In the genomic region with DNA sequence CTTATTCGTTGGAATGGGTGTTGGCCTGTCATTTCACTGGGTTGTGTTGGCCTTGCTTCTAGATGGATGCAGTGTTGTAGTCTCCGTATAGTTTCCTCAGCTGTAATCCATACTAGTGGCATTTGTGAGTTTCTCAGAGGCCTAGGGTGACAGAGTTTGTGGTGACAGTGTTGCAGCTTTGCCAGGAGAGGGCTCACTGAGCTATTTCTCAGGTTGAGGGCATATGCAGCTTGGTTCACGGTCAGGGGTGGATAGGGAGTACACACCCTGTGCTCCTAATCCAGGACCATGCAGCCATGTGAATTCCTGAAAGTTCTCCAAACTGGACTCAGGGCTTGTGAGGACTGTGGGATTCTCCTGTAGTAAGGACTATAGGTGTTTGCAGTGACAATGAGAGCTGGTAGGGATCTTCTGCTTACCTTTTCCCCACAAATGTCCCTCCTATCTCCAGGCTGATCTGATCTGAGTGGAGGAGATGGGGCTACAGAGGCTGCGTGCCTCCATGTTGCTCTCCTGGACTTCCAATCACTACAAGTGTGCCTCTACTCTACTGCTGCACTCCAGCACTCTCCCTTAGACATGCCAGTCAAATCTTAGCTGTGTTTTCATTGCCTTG, we compare ENCODE assay signal across 8 cellular contexts.
DNase-seq lines count a peak whose midpoint lies in the region; ATAC-seq and TF ChIP-seq lines count a peak whose summit lies in the region.

No MANE protein-coding gene starts in this region.

- peak; percentile 78 for ATAC-seq in GM19035 (IDR thresholded peaks at IDR 0.05; ENCODE audit: unreplicated experiment)

- no peak overlapping the region for H3K27ac ChIP-seq in RWPE1

- CTCF ChIA-PET in RWPE1 (lab: Yijun Ruan, JAX) = interaction anchor here (0.6 to 1.6 kb wide), 6 partner anchors 46 to 1315 kb away, joined by 4 to 6 read pairs (median 6); no protein-coding TSS in a partner anchor

- POLR2A ChIA-PET in RWPE1 (lab: Yijun Ruan, JAX; ENCODE audit: low non-redundant PET) = no interaction called here

- peak; percentile 29 for TF ChIP-seq CTCF in RWPE1 (conservative IDR thresholded peaks at IDR 0.05; ENCODE audit: low read depth)

- peak; percentile 64 for DNase-seq in D341Med (ENCODE audit: low spot score)
- peak; percentile 33 for DNase-seq in HS-5 (ENCODE audit: low read depth)
- DNase-seq in RWPE1 (ENCODE audit: low spot score) = peak; percentile 45
- DNase-seq in glomerular visceral epithelial cell (ENCODE audit: extremely low spot score) = peak; percentile 36
- no peak for DNase-seq in NK-92 treated with Interleukin-12 subunit alpha and Interleukin-12 subunit beta, amount 100 ng/mL, for 24 hours (lab: John Stamatoyannopoulos, UW)
- DNase-seq in stimulated activated CD4-positive, alpha-beta T cell treated with anti-CD3 and anti-CD28 coated beads, Interleukin-2, amount 100 ng/mL, for 48 hours = no peak
- DNase-seq in activated naive CD4-positive, alpha-beta T cell (lab: John Stamatoyannopoulos, UW) = no peak

Comparison
In these comparisons a context has a peak if more than half of its experiments do, and no peak if none do; other contexts are left out.
1. DNase-seq: peak in D341Med (single experiment), HS-5 (single experiment), RWPE1 (single experiment) and glomerular visceral epithelial cell (single experiment); none in NK-92 treated with Interleukin-12 subunit alpha and Interleukin-12 subunit beta, amount 100 ng/mL, for 24 hours (single experiment), stimulated activated CD4-positive, alpha-beta T cell treated with anti-CD3 and anti-CD28 coated beads, Interleukin-2, amount 100 ng/mL, for 48 hours (0 of 2) and activated naive CD4-positive, alpha-beta T cell (0 of 4).